22 cellular contexts compared by ENCODE assay signal in the genomic region with DNA sequence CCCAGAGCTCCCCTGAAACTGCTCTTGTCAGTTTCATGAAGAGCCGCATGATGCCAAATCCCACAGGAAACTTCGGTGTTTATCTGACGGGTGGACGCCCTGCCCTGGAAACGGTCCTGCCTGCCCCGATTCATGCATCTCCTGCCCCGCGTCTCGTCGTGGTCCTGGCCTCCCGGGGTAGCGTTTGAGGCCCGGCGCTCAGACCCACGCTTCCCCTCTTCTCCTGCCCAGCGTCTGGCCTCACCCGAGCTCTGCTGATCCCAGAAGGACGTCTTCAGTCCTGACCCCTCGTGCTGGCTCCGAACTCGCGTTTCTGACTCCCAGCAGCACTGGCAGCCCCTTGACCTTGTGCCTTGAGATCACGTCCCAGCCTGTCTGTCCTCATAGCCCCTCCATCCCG.
"Had no signal": no experiment of that assay in that cellular context is flagged by ENCODE, and none has a peak within 500 bp of the region (broad histone marks: within the 10 kb centered on the region; RNA-seq: fewer than 3 reads in every experiment).

No MANE protein-coding gene starts in this region.

- H3K4me3 ChIP-seq: dorsolateral prefrontal cortex, lower lobe of right lung, mucosa of descending colon, pancreas, right atrium auricular region, sigmoid colon, stomach, thyroid gland, vagina had no signal

- H3K9me3 Mint-ChIP-seq: immature natural killer cell; natural killer cell treated with Interleukin-12 subunit alpha and Interleukin-12 subunit beta and Interleukin-15 and Interleukin-18, amount 100 ng/mL, for 72 hours; stimulated activated effector memory CD8-positive, alpha-beta T cell treated with anti-CD3 and anti-CD28 coated beads, Interleukin-12 subunit alpha, Interleukin-12 subunit beta, amount 100 ng/mL, for 72 hours had no signal

- H3K9me3 ChIP-seq: lower lobe of right lung, mucosa of descending colon, neutrophil, pancreas, right atrium auricular region, sigmoid colon, stomach, thyroid gland, vagina had no signal

- H3K27me3 ChIP-seq: neutrophil, pancreas, right atrium auricular region, sigmoid colon, thyroid gland, vagina had no signal

- H3K36me3 Mint-ChIP-seq: immature natural killer cell; naive B cell; natural killer cell treated with Interleukin-12 subunit alpha and Interleukin-12 subunit beta and Interleukin-15 and Interleukin-18, amount 100 ng/mL, for 72 hours; stimulated activated effector memory CD8-positive, alpha-beta T cell treated with anti-CD3 and anti-CD28 coated beads, Interleukin-12 subunit alpha, Interleukin-12 subunit beta, amount 100 ng/mL, for 72 hours had no signal

- H3K27ac Mint-ChIP-seq: progenitor cell of endocrine pancreas; stimulated activated effector memory CD8-positive, alpha-beta T cell treated with anti-CD3 and anti-CD28 coated beads, Interleukin-12 subunit alpha, Interleukin-12 subunit beta, amount 100 ng/mL, for 72 hours had no signal

- H3K4me3 Mint-ChIP-seq: immature natural killer cell; naive B cell; natural killer cell treated with Interleukin-12 subunit alpha and Interleukin-12 subunit beta and Interleukin-15 and Interleukin-18, amount 100 ng/mL, for 72 hours; stimulated activated effector memory CD8-positive, alpha-beta T cell treated with anti-CD3 and anti-CD28 coated beads, Interleukin-12 subunit alpha, Interleukin-12 subunit beta, amount 100 ng/mL, for 72 hours had no signal

- H3K4me1 ChIP-seq: lower lobe of right lung, pancreas, right atrium auricular region, sigmoid colon, stomach, thyroid gland, vagina had no signal

- H3K27ac ChIP-seq: dorsolateral prefrontal cortex, lower lobe of right lung, neutrophil, pancreas, right atrium auricular region, sigmoid colon, stomach, thyroid gland, vagina had no signal

- ATAC-seq: left ventricle myocardium superior; lower lobe of right lung; mucosa of descending colon; natural killer cell treated with Interleukin-12 subunit alpha and Interleukin-12 subunit beta and Interleukin-15 and Interleukin-18, amount 100 ng/mL, for 72 hours; pancreas; stimulated activated effector memory CD8-positive, alpha-beta T cell treated with anti-CD3 and anti-CD28 coated beads, Interleukin-12 subunit alpha, Interleukin-12 subunit beta, amount 100 ng/mL, for 72 hours had no signal

- H3K36me3 ChIP-seq: lower lobe of right lung, neutrophil, pancreas, right atrium auricular region, sigmoid colon, stomach, thyroid gland, vagina had no signal

- DNase-seq: dorsolateral prefrontal cortex; effector CD4-positive, alpha-beta T cell; hypothalamus; immature natural killer cell; left ventricle myocardium superior; lower lobe of right lung; mucosa of descending colon; naive B cell; pancreas; sigmoid colon; stimulated activated CD4-positive, alpha-beta T cell treated with anti-CD3 and anti-CD28 coated beads, Interleukin-2, amount 100 ng/mL, for 24 hours; stimulated activated CD4-positive, alpha-beta T cell treated with anti-CD3 and anti-CD28 coated beads, Interleukin-4, amount 100 ng/mL, for 24 hours; stimulated activated naive CD4-positive, alpha-beta T cell treated with Interleukin-2 at 50 U/mL for 16 hours; stomach; thyroid gland; trophoblast cell had no signal
